ENCODE assay signal across 28 cellular contexts in genomic region chr19:21264416-21264815, GRCh38.
"Had no signal": no experiment of that assay in that cellular context is flagged by ENCODE, and none has a peak within 500 bp of the region (broad histone marks: within the 10 kb centered on the region; RNA-seq: fewer than 3 reads in every experiment).

No MANE protein-coding gene starts in this region.

- H3K4me1 ChIP-seq: colonic mucosa, esophagus muscularis mucosa, esophagus squamous epithelium, foreskin keratinocyte, gastrocnemius medialis, gastroesophageal sphincter, heart left ventricle, heart right ventricle had no signal

- H3K36me3 ChIP-seq: colonic mucosa, esophagus muscularis mucosa, esophagus squamous epithelium, gastrocnemius medialis, gastroesophageal sphincter, heart left ventricle, heart right ventricle had no signal

- H3K4me3 ChIP-seq: colonic mucosa, coronary artery, dorsolateral prefrontal cortex, esophagus muscularis mucosa, esophagus squamous epithelium, gastrocnemius medialis, gastroesophageal sphincter, heart left ventricle, heart right ventricle had no signal

- ATAC-seq: effector memory CD8-positive, alpha-beta T cell; esophagus mucosa; foreskin keratinocyte; gastrocnemius medialis; gastroesophageal sphincter; heart left ventricle; heart right ventricle had no signal

- DNase-seq: colonic mucosa; cortex of kidney; dermis blood vessel endothelial cell; dorsolateral prefrontal cortex; effector CD4-positive, alpha-beta T cell; effector CD8-positive, alpha-beta T cell; effector memory CD4-positive, alpha-beta T cell; effector memory CD8-positive, alpha-beta T cell; endodermal cell; erythroblast; esophagus squamous epithelium; foreskin fibroblast; foreskin keratinocyte; foreskin melanocyte; gastrocnemius medialis; glutamatergic neuron; head of caudate nucleus; heart left ventricle; heart right ventricle had no signal

- H3K9me3 ChIP-seq: colonic mucosa, gastrocnemius medialis had no signal

- FAIRE-seq: colon, endometrium, endothelial cell of umbilical vein, frontal cortex had no signal

- H3K27me3 ChIP-seq: colonic mucosa, dorsolateral prefrontal cortex, esophagus muscularis mucosa, esophagus squamous epithelium, foreskin keratinocyte, gastrocnemius medialis, gastroesophageal sphincter, heart left ventricle, heart right ventricle had no signal

- H3K27ac ChIP-seq: colonic mucosa, coronary artery, dorsolateral prefrontal cortex, epithelial cell of prostate, esophagus muscularis mucosa, esophagus squamous epithelium, foreskin keratinocyte, gastrocnemius medialis, gastroesophageal sphincter, heart left ventricle had no signal
